In genomic region chr4:87034527-87034926, GRCh38 we compare ENCODE assay signal across 16 cellular contexts.
DNase-seq lines count a peak whose midpoint lies in the region; ATAC-seq lines count a peak whose summit lies in the region.
"Had no signal": no experiment of that assay in that cellular context is flagged by ENCODE, and none has a peak within 500 bp of the region (broad histone marks: within the 10 kb centered on the region; RNA-seq: fewer than 3 reads in every experiment).

No MANE protein-coding gene starts in this region.

- no peak overlapping the region for H3K4me3 Mint-ChIP-seq in activated CD4-positive, alpha-beta memory T cell treated with anti-CD3 and anti-CD28 coated beads for 36 hours
- H3K4me3 Mint-ChIP-seq in activated CD4-positive, alpha-beta memory T cell treated with anti-CD3 and anti-CD28 coated beads, Interleukin-2, amount 10 ng/mL, durations not matched to agents 7 days and 5 days, result no peak overlapping the region
- no peak overlapping the region for H3K4me3 Mint-ChIP-seq in activated T-helper 17 cell treated with anti-CD3 and anti-CD28 coated beads, Interleukin-2, amount 50 U/mL, for 72 hours
- H3K4me3 Mint-ChIP-seq: memory B cell; natural killer cell; T-helper 2 cell treated with Interferon-gamma antibody and Interleukin-4, amounts not matched to agents 5 μg/mL and 100 μg/mL, for 36 hours had no signal

- POLR2A ChIA-PET in activated CD4-positive, alpha-beta memory T cell treated with anti-CD3 and anti-CD28 coated beads for 36 hours (lab: Charles Lee), result interaction anchor here (1.8 kb wide), 1 partner anchor 18 kb away, joined by 6 read pairs; no protein-coding TSS in a partner anchor
- POLR2A ChIA-PET in activated CD4-positive, alpha-beta memory T cell treated with anti-CD3 and anti-CD28 coated beads, Interleukin-2, amount 10 ng/mL, durations not matched to agents 7 days and 5 days (lab: Charles Lee), result no interaction called here

- no peaks in the 10 kb centered on the region for H3K9me3 Mint-ChIP-seq in activated CD4-positive, alpha-beta memory T cell treated with anti-CD3 and anti-CD28 coated beads for 36 hours
- no peaks in the 10 kb centered on the region for H3K9me3 Mint-ChIP-seq in activated CD4-positive, alpha-beta memory T cell treated with anti-CD3 and anti-CD28 coated beads, Interleukin-2, amount 10 ng/mL, durations not matched to agents 7 days and 5 days
- no peaks in the 10 kb centered on the region for H3K9me3 Mint-ChIP-seq in activated T-helper 17 cell treated with anti-CD3 and anti-CD28 coated beads, Interleukin-2, amount 50 U/mL, for 72 hours
- H3K9me3 Mint-ChIP-seq: memory B cell; natural killer cell; T-helper 2 cell treated with Interferon-gamma antibody and Interleukin-4, amounts not matched to agents 5 μg/mL and 100 μg/mL, for 36 hours had no signal

- CTCF ChIA-PET in activated CD4-positive, alpha-beta memory T cell treated with anti-CD3 and anti-CD28 coated beads for 36 hours (lab: Charles Lee), result interaction anchor here (0.7 kb wide), 1 partner anchor 39 kb away, joined by 3 read pairs; no protein-coding TSS in a partner anchor
- CTCF ChIA-PET in activated CD4-positive, alpha-beta memory T cell treated with anti-CD3 and anti-CD28 coated beads, Interleukin-2, amount 10 ng/mL, durations not matched to agents 7 days and 5 days (lab: Charles Lee), result no interaction called here

- ATAC-seq in activated T-helper 17 cell treated with anti-CD3 and anti-CD28 coated beads, Interleukin-2, amount 50 U/mL, for 72 hours (replicated peaks), result peak; percentile 66
- peak; percentile 73 for ATAC-seq in stimulated activated naive CD8-positive, alpha-beta T cell treated with anti-CD3 and anti-CD28 coated beads, Interleukin-15, Interleukin-2, amounts not matched to agents 100 U/mL and 50 U/mL, for 24 hours
- ATAC-seq: natural killer cell had no signal

- H3K27ac Mint-ChIP-seq in activated CD4-positive, alpha-beta memory T cell treated with anti-CD3 and anti-CD28 coated beads for 36 hours, result peak overlapping the region; percentile 55
- H3K27ac Mint-ChIP-seq in activated CD4-positive, alpha-beta memory T cell treated with anti-CD3 and anti-CD28 coated beads, Interleukin-2, amount 10 ng/mL, durations not matched to agents 7 days and 5 days, result no peak overlapping the region
- H3K27ac Mint-ChIP-seq in activated T-helper 17 cell treated with anti-CD3 and anti-CD28 coated beads, Interleukin-2, amount 50 U/mL, for 72 hours, result no peak overlapping the region
- H3K27ac Mint-ChIP-seq: memory B cell; T-helper 2 cell treated with Interferon-gamma antibody and Interleukin-4, amounts not matched to agents 5 μg/mL and 100 μg/mL, for 36 hours had no signal

- no peaks in the 10 kb centered on the region for H3K36me3 Mint-ChIP-seq in activated CD4-positive, alpha-beta memory T cell treated with anti-CD3 and anti-CD28 coated beads for 36 hours
- peaks cover 2% of the 10 kb centered on the region for H3K36me3 Mint-ChIP-seq in activated CD4-positive, alpha-beta memory T cell treated with anti-CD3 and anti-CD28 coated beads, Interleukin-2, amount 10 ng/mL, durations not matched to agents 7 days and 5 days (ENCODE audit: low read depth)
- peaks cover 3% of the 10 kb centered on the region for H3K36me3 Mint-ChIP-seq in activated T-helper 17 cell treated with anti-CD3 and anti-CD28 coated beads, Interleukin-2, amount 50 U/mL, for 72 hours (ENCODE audit: low read depth)
- H3K36me3 Mint-ChIP-seq: memory B cell, natural killer cell had no signal

- no peak for DNase-seq in activated CD4-positive, alpha-beta memory T cell treated with anti-CD3 and anti-CD28 coated beads for 36 hours
- no peak for DNase-seq in activated CD4-positive, alpha-beta memory T cell treated with anti-CD3 and anti-CD28 coated beads, Interleukin-2, amount 10 ng/mL, durations not matched to agents 7 days and 5 days
- DNase-seq in iris pigment epithelial cell (ENCODE audit: low read depth) (peak; percentile 22), mucosa of gallbladder (ENCODE audit: low spot score) (no peak), NCI-H146 (lab: John Stamatoyannopoulos, UW) (no peak), NOMO-1 treated with dmso at 0.1 percent for 144 hours (lab: John Stamatoyannopoulos, UW; ENCODE audit: unreplicated experiment) (no peak)
- DNase-seq in stimulated activated naive CD8-positive, alpha-beta T cell treated with anti-CD3 and anti-CD28 coated beads, Interleukin-15, Interleukin-2, amounts not matched to agents 100 U/mL and 50 U/mL, for 24 hours, result no peak
- DNase-seq: BE2C; cortex of kidney; hypothalamus; natural killer cell; NCI-H524; stimulated activated CD4-positive, alpha-beta T cell treated with anti-CD3 and anti-CD28 coated beads, Interleukin-4, amount 100 ng/mL, for 1 hour had no signal

- peaks cover 45% of the 10 kb centered on the region for H3K4me1 Mint-ChIP-seq in activated CD4-positive, alpha-beta memory T cell treated with anti-CD3 and anti-CD28 coated beads for 36 hours (ENCODE audit: low read depth)
- peaks cover 7% of the 10 kb centered on the region for H3K4me1 Mint-ChIP-seq in activated CD4-positive, alpha-beta memory T cell treated with anti-CD3 and anti-CD28 coated beads, Interleukin-2, amount 10 ng/mL, durations not matched to agents 7 days and 5 days
- peaks cover 31% of the 10 kb centered on the region for H3K4me1 Mint-ChIP-seq in activated T-helper 17 cell treated with anti-CD3 and anti-CD28 coated beads, Interleukin-2, amount 50 U/mL, for 72 hours

- H3K27me3 Mint-ChIP-seq in activated CD4-positive, alpha-beta memory T cell treated with anti-CD3 and anti-CD28 coated beads for 36 hours, result no peaks in the 10 kb centered on the region
- H3K27me3 Mint-ChIP-seq in activated CD4-positive, alpha-beta memory T cell treated with anti-CD3 and anti-CD28 coated beads, Interleukin-2, amount 10 ng/mL, durations not matched to agents 7 days and 5 days, result no peaks in the 10 kb centered on the region
- no peaks in the 10 kb centered on the region for H3K27me3 Mint-ChIP-seq in activated T-helper 17 cell treated with anti-CD3 and anti-CD28 coated beads, Interleukin-2, amount 50 U/mL, for 72 hours
- H3K27me3 Mint-ChIP-seq: memory B cell had no signal

- intact Hi-C loops in activated CD4-positive, alpha-beta memory T cell treated with anti-CD3 and anti-CD28 coated beads for 36 hours (cut with micrococcal nuclease), result no loop called here
